Comparison of ENCODE assay signal across 19 cellular contexts in the genomic region with DNA sequence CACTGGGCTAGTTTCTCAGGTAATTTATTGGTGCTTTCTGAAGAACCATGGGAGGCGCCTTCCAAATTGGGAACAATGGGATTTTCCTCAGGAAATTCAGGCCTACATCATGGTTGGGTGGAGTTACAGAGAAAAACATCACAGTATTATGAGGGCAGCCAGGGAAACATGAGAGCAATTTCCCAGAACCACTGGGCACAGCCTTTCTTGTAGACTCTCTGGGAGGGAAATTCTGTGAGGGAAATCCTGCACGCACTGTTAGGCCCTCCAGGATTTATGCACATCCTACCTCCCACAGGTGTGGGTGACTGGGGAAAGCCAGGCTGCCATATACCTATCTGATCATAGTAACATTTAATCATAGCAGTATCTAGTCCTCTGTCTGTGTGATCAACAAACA. TPM values are rescaled to one million over a fixed set of nuclear protein-coding genes. Genes with fewer than 3 reads are reported as not detected.
DNase-seq lines count a peak whose midpoint lies in the region; ATAC-seq and TF ChIP-seq lines count a peak whose summit lies in the region.
"Had no signal": no experiment of that assay in that cellular context is flagged by ENCODE, and none has a peak within 500 bp of the region (broad histone marks: within the 10 kb centered on the region; RNA-seq: fewer than 3 reads in every experiment).

No MANE protein-coding gene starts in this region.

- intact Hi-C loops in left cardiac atrium (cut with DNase I), result no loop called here
- intact Hi-C loops in thyroid gland (cut with DNase I), result no loop called here

- H3K27ac ChIP-seq in thyroid gland, result peak overlapping the region; percentile 66 to 89 (median 87)

- peak; percentile 36 to 50 for ATAC-seq in left cardiac atrium
- ATAC-seq in stimulated activated effector memory CD8-positive, alpha-beta T cell treated with anti-CD3 and anti-CD28 coated beads, Interleukin-12 subunit alpha, Interleukin-12 subunit beta, amount 100 ng/mL, for 72 hours, result no peak
- ATAC-seq: activated CD8-positive, alpha-beta T cell treated with anti-CD3 and anti-CD28 coated beads for 36 hours; naive thymus-derived CD4-positive, alpha-beta T cell; PC-3 had no signal

- no peaks in the 10 kb centered on the region for H3K9me3 Mint-ChIP-seq in stimulated activated effector memory CD8-positive, alpha-beta T cell treated with anti-CD3 and anti-CD28 coated beads, Interleukin-12 subunit alpha, Interleukin-12 subunit beta, amount 100 ng/mL, for 72 hours
- H3K9me3 Mint-ChIP-seq: activated CD8-positive, alpha-beta T cell treated with anti-CD3 and anti-CD28 coated beads for 36 hours; naive thymus-derived CD4-positive, alpha-beta T cell had no signal

- H3K27me3 ChIP-seq in thyroid gland, result no peaks in the 10 kb centered on the region

- no peaks in the 10 kb centered on the region for H3K36me3 ChIP-seq in thyroid gland

- H3K4me1 ChIP-seq in thyroid gland, result peaks cover 24 to 28% of the 10 kb centered on the region in 2 donors

- H3K4me3 Mint-ChIP-seq in stimulated activated effector memory CD8-positive, alpha-beta T cell treated with anti-CD3 and anti-CD28 coated beads, Interleukin-12 subunit alpha, Interleukin-12 subunit beta, amount 100 ng/mL, for 72 hours, result no peak overlapping the region
- H3K4me3 Mint-ChIP-seq: activated CD8-positive, alpha-beta T cell treated with anti-CD3 and anti-CD28 coated beads for 36 hours; naive thymus-derived CD4-positive, alpha-beta T cell had no signal

- no peak overlapping the region for H3K4me3 ChIP-seq in thyroid gland (replicated peaks in 1 of 3)

- no peak overlapping the region for H3K27ac Mint-ChIP-seq in stimulated activated effector memory CD8-positive, alpha-beta T cell treated with anti-CD3 and anti-CD28 coated beads, Interleukin-12 subunit alpha, Interleukin-12 subunit beta, amount 100 ng/mL, for 72 hours
- H3K27ac Mint-ChIP-seq: activated CD8-positive, alpha-beta T cell treated with anti-CD3 and anti-CD28 coated beads for 36 hours had no signal

- peak in 1 of 2 donors; percentile 11 for TF ChIP-seq POLR2A in thyroid gland (IDR thresholded peaks at IDR 0.05)

- DNase-seq in dermis microvascular lymphatic vessel endothelial cell (ENCODE audit: low read depth in 2 of 2) (peak; percentile 78 to 86), left cardiac atrium (peak; percentile 52), myocyte (ENCODE audit: low read depth) (peak; percentile 23), thyroid gland (peak; percentile 26 to 54), NCI-H187 treated with DMSO at 0.1 percent for 48 hours (lab: John Stamatoyannopoulos, UW) (no peak), GM20000 (ENCODE audit: low spot score) (no peak), inferior parietal cortex (ENCODE audit: extremely low spot score) (no peak)
- DNase-seq in stimulated activated effector memory CD8-positive, alpha-beta T cell treated with anti-CD3 and anti-CD28 coated beads, Interleukin-12 subunit alpha, Interleukin-12 subunit beta, amount 100 ng/mL, for 72 hours (ENCODE audit: low spot score in 2 of 2), result no peak
- DNase-seq: activated CD8-positive, alpha-beta T cell treated with anti-CD3 and anti-CD28 coated beads for 36 hours; amniotic stem cell; Calu3; GF-D8; naive thymus-derived CD4-positive, alpha-beta T cell; NCI-H2029; NCI-H524; PC-3; stimulated activated CD4-positive, alpha-beta T cell treated with anti-CD3 and anti-CD28 coated beads, Interleukin-2, amount 100 ng/mL, for 48 hours had no signal

- no peaks in the 10 kb centered on the region for H3K9me3 ChIP-seq in thyroid gland

- 51 to 64% methylated on average over 2 of the region's 2 CpGs for WGBS in thyroid gland, 2 donors

- peaks cover 16% of the 10 kb centered on the region for H3K4me1 Mint-ChIP-seq in stimulated activated effector memory CD8-positive, alpha-beta T cell treated with anti-CD3 and anti-CD28 coated beads, Interleukin-12 subunit alpha, Interleukin-12 subunit beta, amount 100 ng/mL, for 72 hours

- TF ChIP-seq CTCF in thyroid gland (IDR thresholded peaks at IDR 0.05) (no peak), GM20000 (IDR thresholded peaks at IDR 0.05; ENCODE audit: extremely low read depth, missing control alignments) (no peak)

- H3K36me3 Mint-ChIP-seq in stimulated activated effector memory CD8-positive, alpha-beta T cell treated with anti-CD3 and anti-CD28 coated beads, Interleukin-12 subunit alpha, Interleukin-12 subunit beta, amount 100 ng/mL, for 72 hours, result no peaks in the 10 kb centered on the region

RNA-seq across cellular contexts. Expression of a gene that starts 13.2 kb away (rescaled TPM):
- total RNA-seq in dermis microvascular lymphatic vessel endothelial cell (0.26 and 0.76 TPM in 2 replicates), left cardiac atrium (100 to 1,000 TPM; 383 to 677 TPM), myocyte (3.5 and 4.2 TPM in 2 replicates), thyroid gland (1 to 10 TPM; 1.9 to 5.4 (median 4.6) TPM)
- polyA plus RNA-seq in myocyte (2012), result 8.4 TPM

RNA-seq across cellular contexts. Expression of a gene that starts 30.0 kb away (rescaled TPM):
- total RNA-seq in dermis microvascular lymphatic vessel endothelial cell, result 20.7 and 25.4 TPM in 2 replicates
- 100 to 1,000 TPM; 101 to 120 TPM for total RNA-seq in left cardiac atrium
- 48.2 and 62.2 TPM in 2 replicates for total RNA-seq in myocyte
- polyA plus RNA-seq in myocyte (2012), result 119 TPM
- total RNA-seq in thyroid gland, result 10 to 100 TPM; 12.8 to 73.0 (median 46.0) TPM

RNA-seq across cellular contexts. Expression of a gene that starts 49.5 kb away (rescaled TPM):
- 5.1 and 11.9 TPM in 2 replicates for total RNA-seq in dermis microvascular lymphatic vessel endothelial cell
- 1 to 10 TPM; 1.5 to 8.7 TPM for total RNA-seq in left cardiac atrium
- 2.8 and 6.7 TPM in 2 replicates for total RNA-seq in myocyte
- polyA plus RNA-seq in myocyte (2012), result 2.9 TPM
- total RNA-seq in thyroid gland, result 1 to 10 TPM; 2.0 to 6.7 (median 3.9) TPM
- total RNA-seq: activated CD8-positive, alpha-beta T cell treated with anti-CD3 and anti-CD28 coated beads for 36 hours; fibroblast of villous mesenchyme; M059J had no signal
- polyA plus RNA-seq: naive thymus-derived CD4-positive, alpha-beta T cell had no signal

RNA-seq across cellular contexts. Expression of a gene that starts 55.6 kb away (rescaled TPM):
- total RNA-seq in dermis microvascular lymphatic vessel endothelial cell, result 0.13 TPM in 1 of 2 replicates, not detected in the other
- under 1 TPM; 0.58 to 0.91 TPM for total RNA-seq in left cardiac atrium
- 0.45 and 0.78 TPM in 2 replicates for total RNA-seq in myocyte
- polyA plus RNA-seq in myocyte (2012), result 0.45 TPM
- 10 to 100 TPM in 3 of 4 donors, 1 to 10 TPM in 1; 9.4 to 28.0 (median 22.8) TPM for total RNA-seq in thyroid gland
- total RNA-seq: activated CD8-positive, alpha-beta T cell treated with anti-CD3 and anti-CD28 coated beads for 36 hours had no signal

Comparison
In these comparisons a context has a peak if more than half of its experiments do, and no peak if none do; other contexts are left out.
1. DNase-seq: peak in dermis microvascular lymphatic vessel endothelial cell (2 of 2), left cardiac atrium (single experiment), myocyte (single experiment) and thyroid gland (2 of 2); none in NCI-H187 treated with DMSO at 0.1 percent for 48 hours (single experiment), stimulated activated effector memory CD8-positive, alpha-beta T cell treated with anti-CD3 and anti-CD28 coated beads, Interleukin-12 subunit alpha, Interleukin-12 subunit beta, amount 100 ng/mL, for 72 hours (0 of 2), GM20000 (single experiment) and inferior parietal cortex (single experiment).
2. RNA of a gene that starts 13.2 kb away (total RNA-seq): 383 to 677 TPM in left cardiac atrium; 1.9 to 5.4 TPM in thyroid gland, 3.5 to 4.2 TPM in myocyte and 0.26 to 0.76 TPM in dermis microvascular lymphatic vessel endothelial cell; every median in the first group is over 10 times any median in the second.